In genomic region chr12:102300824-102301461, GRCh38 we compare ENCODE assay signal across 8 cellular contexts.
A peak's percentile ranks its signal among the peaks of the same experiment; 100 is the strongest.
DNase-seq lines count a peak whose midpoint lies in the region; ATAC-seq, FAIRE-seq and TF ChIP-seq lines count a peak whose summit lies in the region.

No MANE protein-coding gene starts in this region.

- TF ChIP-seq CTCF in natural killer cell (IDR thresholded peaks at IDR 0.05) (no peak), HCT116 (IDR thresholded peaks at IDR 0.05 in 2 of 3, conservative IDR thresholded peaks at IDR 0.05 in 1 of 3; ENCODE audit: borderline replicate concordance in 1 of 3, insufficient read depth in 1 of 3, low read depth in 2 of 3, low read length in 2 of 3) (peak; percentile 39 to 65 (median 44); a peak in 4 of 6 replicates), NB4 (IDR thresholded peaks at IDR 0.05; ENCODE audit: low read depth, low read length) (peak; percentile 46), bronchial epithelial cell (IDR thresholded peaks at IDR 0.05; ENCODE audit: insufficient read depth, low read length, severe bottlenecking) (peak; percentile 62)

- no TSS peak for BruUV-seq in HCT116 (replicated peaks; lab: Mats Ljungman, UMichigan)

- H3K9me3 Mint-ChIP-seq in natural killer cell treated with Interleukin-12 subunit alpha and Interleukin-12 subunit beta and Interleukin-15 and Interleukin-18, amount 100 ng/mL, for 72 hours, result peaks cover 11% of the 10 kb centered on the region
- peaks cover 0 to 2% of the 10 kb centered on the region in 2 donors for H3K9me3 Mint-ChIP-seq in natural killer cell
- H3K9me3 Mint-ChIP-seq in CD4-positive, alpha-beta memory T cell, result peaks cover 0 to 20% (median 12%) of the 10 kb centered on the region in 8 donors

- H3K36me3 ChIP-seq in HCT116 (ENCODE audit: control insufficient read depth in 1 of 2, insufficient read depth in 2 of 2, low read length in 2 of 2) (no peaks in the 10 kb centered on the region), bronchial epithelial cell (ENCODE audit: control insufficient read depth, insufficient read depth, low read length) (no peaks in the 10 kb centered on the region), trophoblast cell (ENCODE audit: control insufficient read depth in 1 of 2, insufficient read depth in 2 of 2, low read length in 2 of 2) (no peaks in the 10 kb centered on the region)
- H3K36me3 ChIP-seq in CD4-positive, alpha-beta memory T cell (ENCODE audit: insufficient read depth, low read length), result no peaks in the 10 kb centered on the region

- CTCF ChIA-PET in HCT116 (lab: Charles Lee), result interaction anchor here (1.0 kb wide), 1 partner anchor 14 kb away, joined by 3 read pairs; no protein-coding TSS in a partner anchor
- CTCF ChIA-PET in CD4-positive, alpha-beta memory T cell (lab: Charles Lee; ENCODE audit: partially characterized antibody), result no interaction called here

- H3K4me3 Mint-ChIP-seq in natural killer cell treated with Interleukin-12 subunit alpha and Interleukin-12 subunit beta and Interleukin-15 and Interleukin-18, amount 100 ng/mL, for 72 hours, result no peak overlapping the region
- H3K4me3 Mint-ChIP-seq in natural killer cell, result no peak overlapping the region
- H3K4me3 Mint-ChIP-seq in CD4-positive, alpha-beta memory T cell, result no peak overlapping the region

- H3K9ac ChIP-seq in HCT116 (ENCODE audit: low read length), result no peak overlapping the region
- no peak overlapping the region for H3K9ac ChIP-seq in trophoblast cell (ENCODE audit: low read length)

- H4K91ac ChIP-seq in trophoblast cell (ENCODE audit: low read depth, low read length), result no peak overlapping the region

- H2AK5ac ChIP-seq in trophoblast cell (ENCODE audit: low read length), result no peak overlapping the region

- H3K27ac Mint-ChIP-seq in natural killer cell treated with Interleukin-12 subunit alpha and Interleukin-12 subunit beta and Interleukin-15 and Interleukin-18, amount 100 ng/mL, for 72 hours, result no peak overlapping the region
- no peak overlapping the region for H3K27ac Mint-ChIP-seq in natural killer cell
- H3K27ac Mint-ChIP-seq in CD4-positive, alpha-beta memory T cell, result no peak overlapping the region

- H3K9me3 ChIP-seq in HCT116 (ENCODE audit: control insufficient read depth in 1 of 2, insufficient read depth in 1 of 2, low read depth in 1 of 2, low read length in 2 of 2) (no peaks in the 10 kb centered on the region), trophoblast cell (ENCODE audit: insufficient read depth, low read depth, low read length) (no peaks in the 10 kb centered on the region)
- peaks cover 0 to 5% of the 10 kb centered on the region in 2 donors for H3K9me3 ChIP-seq in CD4-positive, alpha-beta memory T cell (ENCODE audit: control insufficient read depth in 1 of 2, low read length in 2 of 2)

- no peak overlapping the region for H3K4ac ChIP-seq in trophoblast cell (ENCODE audit: low read depth, low read length)

- no peak overlapping the region for H4K8ac ChIP-seq in trophoblast cell (ENCODE audit: low read depth, low read length)

- no peak overlapping the region for H3K14ac ChIP-seq in trophoblast cell (ENCODE audit: low read length)

- no peaks in the 10 kb centered on the region for H3K4me1 ChIP-seq in HCT116 (ENCODE audit: control insufficient read depth in 1 of 2, insufficient read depth in 2 of 2, low read length in 2 of 2)
- no peaks in the 10 kb centered on the region for H3K4me1 ChIP-seq in trophoblast cell (ENCODE audit: control insufficient read depth in 1 of 2, insufficient read depth in 2 of 2, low read length in 2 of 2)
- H3K4me1 ChIP-seq in CD4-positive, alpha-beta memory T cell (ENCODE audit: insufficient read depth, low read length), result no peaks in the 10 kb centered on the region

- no peaks in the 10 kb centered on the region for H3K9me2 ChIP-seq in HCT116 (ENCODE audit: insufficient read depth)

- peaks cover 0 to 7% of the 10 kb centered on the region in 2 donors for H3K4me1 Mint-ChIP-seq in natural killer cell treated with Interleukin-12 subunit alpha and Interleukin-12 subunit beta and Interleukin-15 and Interleukin-18, amount 100 ng/mL, for 72 hours (ENCODE audit: low read depth in 2 of 2)
- H3K4me1 Mint-ChIP-seq in natural killer cell, result no peaks in the 10 kb centered on the region
- no peaks in the 10 kb centered on the region for H3K4me1 Mint-ChIP-seq in CD4-positive, alpha-beta memory T cell

- H3K4me3 ChIP-seq in HCT116 (replicated peaks in 1 of 2; ENCODE audit: low read depth in 1 of 2, low read length in 2 of 2), result no peak overlapping the region
- H3K4me3 ChIP-seq in NB4 (ENCODE audit: low read depth, low read length), result no peak overlapping the region
- H3K4me3 ChIP-seq in bronchial epithelial cell (ENCODE audit: low read depth, low read length), result no peak overlapping the region
- H3K4me3 ChIP-seq in trophoblast cell (ENCODE audit: low read depth, low read length), result no peak overlapping the region
- no peak overlapping the region for H3K4me3 ChIP-seq in CD4-positive, alpha-beta memory T cell (ENCODE audit: low read length in 2 of 2)

- TF ChIP-seq RAD21 in HCT116 (IDR thresholded peaks at IDR 0.05; ENCODE audit: low read depth), result peak; percentile 60

- no peak overlapping the region for H2BK120ac ChIP-seq in trophoblast cell (ENCODE audit: insufficient read depth, low read length, poor library complexity)

- no peak overlapping the region for H4K12ac ChIP-seq in trophoblast cell (ENCODE audit: low read depth, low read length)

- no peak overlapping the region for H3K4me2 ChIP-seq in HCT116 (ENCODE audit: low read length)
- no peak overlapping the region for H3K4me2 ChIP-seq in trophoblast cell (ENCODE audit: low read length)

- H3K79me1 ChIP-seq in trophoblast cell (ENCODE audit: low read length), result no peaks in the 10 kb centered on the region

- no peak overlapping the region for H2BK12ac ChIP-seq in trophoblast cell (ENCODE audit: low read length)

- H2BK5ac ChIP-seq in trophoblast cell (ENCODE audit: low read depth, low read length, poor library complexity), result no peak overlapping the region

- H3K36me3 Mint-ChIP-seq in natural killer cell treated with Interleukin-12 subunit alpha and Interleukin-12 subunit beta and Interleukin-15 and Interleukin-18, amount 100 ng/mL, for 72 hours, result no peaks in the 10 kb centered on the region
- peaks cover 8% of the 10 kb centered on the region for H3K36me3 Mint-ChIP-seq in natural killer cell
- H3K36me3 Mint-ChIP-seq in CD4-positive, alpha-beta memory T cell, result no peaks in the 10 kb centered on the region

- H3K18ac ChIP-seq in trophoblast cell (ENCODE audit: low read length), result no peak overlapping the region

- peaks cover 0 to 39% of the 10 kb centered on the region in 2 donors for H3K27me3 Mint-ChIP-seq in natural killer cell treated with Interleukin-12 subunit alpha and Interleukin-12 subunit beta and Interleukin-15 and Interleukin-18, amount 100 ng/mL, for 72 hours
- H3K27me3 Mint-ChIP-seq in natural killer cell (ENCODE audit: low read depth in 2 of 2), result no peaks in the 10 kb centered on the region
- peaks cover 0 to 1% of the 10 kb centered on the region in 2 donors for H3K27me3 Mint-ChIP-seq in CD4-positive, alpha-beta memory T cell

- DNase-seq in natural killer cell treated with Interleukin-12 subunit alpha and Interleukin-12 subunit beta and Interleukin-15 and Interleukin-18, amount 100 ng/mL, for 72 hours (ENCODE audit: low spot score), result no peak
- no peak for DNase-seq in natural killer cell
- DNase-seq in HCT116 (ENCODE audit: low read depth, low spot score), result peak; percentile 53
- peak; percentile 60 for DNase-seq in NB4 (ENCODE audit: low read depth)
- peak; percentile 80 for DNase-seq in bronchial epithelial cell (ENCODE audit: low read depth)
- DNase-seq in trophoblast cell, result peak; percentile 47 to 71
- no peak for DNase-seq in AG20443 (ENCODE audit: low spot score)
- DNase-seq in CD4-positive, alpha-beta memory T cell, result no peak

- no peak overlapping the region for H3K27ac ChIP-seq in HCT116 (ENCODE audit: low read depth, low read length)
- H3K27ac ChIP-seq in trophoblast cell (ENCODE audit: low read depth, low read length), result no peak overlapping the region
- H3K27ac ChIP-seq in CD4-positive, alpha-beta memory T cell (ENCODE audit: low read depth, low read length), result no peak overlapping the region

- no peaks in the 10 kb centered on the region for H3K79me2 ChIP-seq in HCT116 (ENCODE audit: insufficient read depth, low read length)
- H3K79me2 ChIP-seq in trophoblast cell (ENCODE audit: control insufficient read depth, insufficient read depth, low read length, poor library complexity), result no peaks in the 10 kb centered on the region

- no peak for TF ChIP-seq POLR2A in HCT116 (IDR thresholded peaks at IDR 0.05; ENCODE audit: borderline replicate concordance, extremely low read depth, insufficient read depth, insufficient read length)
- TF ChIP-seq POLR2A in NB4 (IDR thresholded peaks at IDR 0.05; ENCODE audit: extremely low read depth, insufficient read length), result no peak

- POLR2A ChIA-PET in HCT116 (lab: Charles Lee), result no interaction called here
- POLR2A ChIA-PET in CD4-positive, alpha-beta memory T cell (lab: Charles Lee; ENCODE audit: partially characterized antibody), result no interaction called here

- RAD21 ChIA-PET in HCT116 (lab: Charles Lee; ENCODE audit: low non-redundant PET in 1 of 2, low total read pairs in 2 of 2, uncharacterized antibody in 2 of 2, unreplicated experiment in 2 of 2), result no interaction called here

- intact Hi-C loops in natural killer cell (cut with micrococcal nuclease) (no loop called here), HCT116 (cut with micrococcal nuclease) (loop anchor here (5.0 kb wide), 1 partner anchor 181 kb away; the partner anchor contains the start of gene IGF1)
- intact Hi-C loops in CD4-positive, alpha-beta memory T cell (cut with micrococcal nuclease), result no loop called here

- ATAC-seq in natural killer cell treated with Interleukin-12 subunit alpha and Interleukin-12 subunit beta and Interleukin-15 and Interleukin-18, amount 100 ng/mL, for 72 hours, result peak; percentile 61 to 89
- ATAC-seq in natural killer cell (no peak), HCT116 (peak; percentile 99)

- peak; percentile 83 for FAIRE-seq in bronchial epithelial cell (lab: Jason Lieb, UNC)

- no peak overlapping the region for H3K23ac ChIP-seq in trophoblast cell (ENCODE audit: low read length)

- H4K20me1 ChIP-seq in HCT116 (ENCODE audit: insufficient read depth), result no peaks in the 10 kb centered on the region

- H3K27me3 ChIP-seq in HCT116 (ENCODE audit: insufficient read depth, low read length) (no peaks in the 10 kb centered on the region), bronchial epithelial cell (ENCODE audit: control insufficient read depth, insufficient read depth, low read length) (no peaks in the 10 kb centered on the region), trophoblast cell (ENCODE audit: insufficient read depth, low read length) (no peaks in the 10 kb centered on the region)
- no peaks in the 10 kb centered on the region for H3K27me3 ChIP-seq in CD4-positive, alpha-beta memory T cell (ENCODE audit: insufficient read depth, low read length)

- H2AFZ ChIP-seq in HCT116 (ENCODE audit: low read depth, low read length, poor library complexity, severe bottlenecking) (no peak overlapping the region), trophoblast cell (ENCODE audit: insufficient read depth, low read length, poor library complexity) (no peak overlapping the region)

TF ChIP-seq in HCT116, 20 proteins besides CTCF, POLR2A, EP300 and RAD21 (continues in another document):
- TF ChIP-seq EZH2 (IDR thresholded peaks at IDR 0.05) (no peak), CEBPB (IDR thresholded peaks at IDR 0.05; ENCODE audit: low read depth) (0 out of 2 replicates have a peak, but pooled peaks have one; percentile 18), CBX3 (IDR thresholded peaks at IDR 0.05; ENCODE audit: low read depth) (peak; percentile 49; the same call in 1 of the 2 replicates)

Comparison
In these comparisons a context has a peak if more than half of its experiments do, and no peak if none do; other contexts are left out.
1. ATAC-seq: peak in natural killer cell treated with Interleukin-12 subunit alpha and Interleukin-12 subunit beta and Interleukin-15 and Interleukin-18, amount 100 ng/mL, for 72 hours (2 of 2) and HCT116 (single experiment); none in natural killer cell (0 of 3).
2. DNase-seq: peak in HCT116 (single experiment), NB4 (single experiment), bronchial epithelial cell (single experiment) and trophoblast cell (2 of 2); none in natural killer cell treated with Interleukin-12 subunit alpha and Interleukin-12 subunit beta and Interleukin-15 and Interleukin-18, amount 100 ng/mL, for 72 hours (single experiment), natural killer cell (single experiment), AG20443 (single experiment) and CD4-positive, alpha-beta memory T cell (0 of 5).